In genomic region chr12:49108958-49109404, GRCh38 we compare ENCODE assay signal across 8 cellular contexts. TPM values are rescaled to one million over a fixed set of nuclear protein-coding genes. Genes with fewer than 3 reads are reported as not detected.
DNase-seq lines count a peak whose midpoint lies in the region; ATAC-seq, FAIRE-seq and TF ChIP-seq lines count a peak whose summit lies in the region.

No MANE protein-coding gene starts in this region.

- no peaks in the 10 kb centered on the region for H3K9me1 ChIP-seq in keratinocyte (ENCODE audit: control insufficient read depth, extremely low read depth, insufficient read depth, low read length)

- no peak for ATAC-seq in activated naive CD8-positive, alpha-beta T cell treated with anti-CD3 and anti-CD28 coated beads, Interleukin-2, amount 50 U/mL, for 24 hours
- ATAC-seq in stimulated activated naive B cell treated with anti-CD40 and anti-IgM and Interleukin-4, amounts not matched to agents 10 μg/mL and 1 μg/mL and 100 μg/mL, for 72 hours (replicated peaks): no peak
- no peak for ATAC-seq in GM18511 (IDR thresholded peaks at IDR 0.05; ENCODE audit: unreplicated experiment)
- ATAC-seq in HG03521 (IDR thresholded peaks at IDR 0.05; ENCODE audit: unreplicated experiment): no peak

- dilution Hi-C loops in keratinocyte (cut with MboI; ENCODE audit: extremely low pct_ligation_motif_present, low sequenced_read_pairs): no loop called here

- peaks cover 5 to 11% of the 10 kb centered on the region in 2 experiments for H3K36me3 ChIP-seq in keratinocyte (ENCODE audit: control insufficient read depth in 2 of 2, extremely low read depth in 1 of 2, insufficient read depth in 2 of 2, low read length in 2 of 2)

- no peak overlapping the region for H2AFZ ChIP-seq in keratinocyte (ENCODE audit: control insufficient read depth, low read length)

- TF ChIP-seq CTCF in keratinocyte (optimal IDR thresholded peaks at IDR 0.05 in 1 of 3, IDR thresholded peaks at IDR 0.05 in 1 of 3, conservative IDR thresholded peaks at IDR 0.05 in 1 of 3; ENCODE audit: extremely low read depth in 1 of 3, insufficient read depth in 2 of 3, low read length in 3 of 3) (no peak), GM13977 (IDR thresholded peaks at IDR 0.05; ENCODE audit: extremely low read depth, insufficient read depth, missing control alignments) (no peak)

- H3K4me3 Mint-ChIP-seq in activated CD4-positive, alpha-beta T cell treated with anti-CD3 and anti-CD28 coated beads, Interleukin-2, amount 10 ng/mL, durations not matched to agents 24 days and 14 days: peak overlapping the region; percentile 97
- peak overlapping the region; percentile 91 for H3K4me3 Mint-ChIP-seq in activated naive CD8-positive, alpha-beta T cell treated with anti-CD3 and anti-CD28 coated beads, Interleukin-2, amount 50 U/mL, for 24 hours
- H3K4me3 Mint-ChIP-seq in stimulated activated naive B cell treated with anti-CD40 and anti-IgM and Interleukin-4, amounts not matched to agents 10 μg/mL and 1 μg/mL and 100 μg/mL, for 72 hours: peak overlapping the region; percentile 96

- DNase-seq in activated CD4-positive, alpha-beta T cell treated with anti-CD3 and anti-CD28 coated beads, Interleukin-2, amount 10 ng/mL, durations not matched to agents 24 days and 14 days: no peak
- DNase-seq in activated CD4-positive, alpha-beta T cell treated with anti-CD3 and anti-CD28 coated beads for 4 hours: no peak
- DNase-seq in activated naive CD8-positive, alpha-beta T cell treated with anti-CD3 and anti-CD28 coated beads, Interleukin-2, amount 50 U/mL, for 24 hours: no peak
- DNase-seq in keratinocyte (ENCODE audit: low read depth, low spot score) (no peak), GM13977 (ENCODE audit: low spot score) (no peak)
- DNase-seq in stimulated activated naive B cell treated with anti-CD40 and anti-IgM and Interleukin-4, amounts not matched to agents 10 μg/mL and 1 μg/mL and 100 μg/mL, for 72 hours: no peak

- H3K4me2 ChIP-seq in keratinocyte (ENCODE audit: control insufficient read depth, extremely low read depth, insufficient read depth, low read depth, low read length): peak overlapping the region; percentile 94

- H3K36me3 Mint-ChIP-seq in activated CD4-positive, alpha-beta T cell treated with anti-CD3 and anti-CD28 coated beads, Interleukin-2, amount 10 ng/mL, durations not matched to agents 24 days and 14 days (ENCODE audit: low read depth): peaks cover 12% of the 10 kb centered on the region
- H3K36me3 Mint-ChIP-seq in activated naive CD8-positive, alpha-beta T cell treated with anti-CD3 and anti-CD28 coated beads, Interleukin-2, amount 50 U/mL, for 24 hours (ENCODE audit: low read depth): peaks cover 4% of the 10 kb centered on the region
- peaks cover 13 to 16% of the 10 kb centered on the region in 2 donors for H3K36me3 Mint-ChIP-seq in stimulated activated naive B cell treated with anti-CD40 and anti-IgM and Interleukin-4, amounts not matched to agents 10 μg/mL and 1 μg/mL and 100 μg/mL, for 72 hours

- peaks cover 23% of the 10 kb centered on the region for H3K4me1 ChIP-seq in keratinocyte (ENCODE audit: control insufficient read depth, extremely low read depth, insufficient read depth, low read length)

- no peak overlapping the region for H3K27ac Mint-ChIP-seq in activated CD4-positive, alpha-beta T cell treated with anti-CD3 and anti-CD28 coated beads, Interleukin-2, amount 10 ng/mL, durations not matched to agents 24 days and 14 days
- no peak overlapping the region for H3K27ac Mint-ChIP-seq in activated naive CD8-positive, alpha-beta T cell treated with anti-CD3 and anti-CD28 coated beads, Interleukin-2, amount 50 U/mL, for 24 hours
- H3K27ac Mint-ChIP-seq in stimulated activated naive B cell treated with anti-CD40 and anti-IgM and Interleukin-4, amounts not matched to agents 10 μg/mL and 1 μg/mL and 100 μg/mL, for 72 hours: no peak overlapping the region

- no peaks in the 10 kb centered on the region for H3K27me3 Mint-ChIP-seq in activated CD4-positive, alpha-beta T cell treated with anti-CD3 and anti-CD28 coated beads, Interleukin-2, amount 10 ng/mL, durations not matched to agents 24 days and 14 days
- H3K27me3 Mint-ChIP-seq in activated naive CD8-positive, alpha-beta T cell treated with anti-CD3 and anti-CD28 coated beads, Interleukin-2, amount 50 U/mL, for 24 hours: no peaks in the 10 kb centered on the region
- no peaks in the 10 kb centered on the region for H3K27me3 Mint-ChIP-seq in stimulated activated naive B cell treated with anti-CD40 and anti-IgM and Interleukin-4, amounts not matched to agents 10 μg/mL and 1 μg/mL and 100 μg/mL, for 72 hours

- no peaks in the 10 kb centered on the region for H3K9me3 ChIP-seq in keratinocyte (ENCODE audit: control insufficient read depth, low read depth, low read length)

- H3K4me3 ChIP-seq in keratinocyte (ENCODE audit: control insufficient read depth in 2 of 3, extremely low read depth in 1 of 3, insufficient read depth in 2 of 3, low read depth in 1 of 3, low read length in 3 of 3): peak overlapping the region in 2 of 3 experiments; percentile 6 to 93

- no peaks in the 10 kb centered on the region for H3K9me3 Mint-ChIP-seq in activated CD4-positive, alpha-beta T cell treated with anti-CD3 and anti-CD28 coated beads, Interleukin-2, amount 10 ng/mL, durations not matched to agents 24 days and 14 days
- no peaks in the 10 kb centered on the region for H3K9me3 Mint-ChIP-seq in activated naive CD8-positive, alpha-beta T cell treated with anti-CD3 and anti-CD28 coated beads, Interleukin-2, amount 50 U/mL, for 24 hours
- no peaks in the 10 kb centered on the region for H3K9me3 Mint-ChIP-seq in stimulated activated naive B cell treated with anti-CD40 and anti-IgM and Interleukin-4, amounts not matched to agents 10 μg/mL and 1 μg/mL and 100 μg/mL, for 72 hours

- in situ Hi-C loops in GM13977 (cut with MboI; ENCODE audit: low pct_unique_long_range_greater_than_20kb, low sequenced_read_pairs, unreplicated experiment): no loop called here

- H3K79me2 ChIP-seq in keratinocyte (ENCODE audit: control insufficient read depth, insufficient read depth, low read length): peaks cover 23% of the 10 kb centered on the region

- FAIRE-seq in keratinocyte (lab: Jason Lieb, UNC): no peak

- no peak overlapping the region for H3K9ac ChIP-seq in keratinocyte (ENCODE audit: control insufficient read depth, extremely low read depth, insufficient read depth, low read length)

- no peaks in the 10 kb centered on the region for H3K27me3 ChIP-seq in keratinocyte (ENCODE audit: control insufficient read depth, extremely low read depth, insufficient read depth, low read length)

- H3K27ac ChIP-seq in keratinocyte (ENCODE audit: control insufficient read depth, insufficient read depth, low read length): no peak overlapping the region

- intact Hi-C loops in activated CD4-positive, alpha-beta T cell treated with anti-CD3 and anti-CD28 coated beads, Interleukin-2, amount 10 ng/mL, durations not matched to agents 24 days and 14 days (cut with micrococcal nuclease): no loop called here

- H3K4me1 Mint-ChIP-seq in activated CD4-positive, alpha-beta T cell treated with anti-CD3 and anti-CD28 coated beads, Interleukin-2, amount 10 ng/mL, durations not matched to agents 24 days and 14 days: peaks cover 24% of the 10 kb centered on the region
- peaks cover 28% of the 10 kb centered on the region for H3K4me1 Mint-ChIP-seq in activated naive CD8-positive, alpha-beta T cell treated with anti-CD3 and anti-CD28 coated beads, Interleukin-2, amount 50 U/mL, for 24 hours
- peaks cover 24 to 49% of the 10 kb centered on the region in 2 donors for H3K4me1 Mint-ChIP-seq in stimulated activated naive B cell treated with anti-CD40 and anti-IgM and Interleukin-4, amounts not matched to agents 10 μg/mL and 1 μg/mL and 100 μg/mL, for 72 hours

- H4K20me1 ChIP-seq in keratinocyte (ENCODE audit: control insufficient read depth, extremely low read depth, insufficient read depth, low read length): no peaks in the 10 kb centered on the region

RNA-seq across cellular contexts. Expression of gene LMBR1L, which starts 1.7 kb away (rescaled TPM):
- 39.9 and 43.7 TPM in 2 replicates for total RNA-seq in activated CD4-positive, alpha-beta T cell treated with anti-CD3 and anti-CD28 coated beads, Interleukin-2, amount 10 ng/mL, durations not matched to agents 24 days and 14 days
- 22.9 to 30.1 TPM (median 28.0 TPM) in 3 replicates for polyA plus RNA-seq in keratinocyte
- polyA plus RNA-seq in keratinocyte (2011; ENCODE audit: low read depth): 9.5 TPM
- 12.1 and 14.6 TPM in 2 replicates for polyA plus RNA-seq in keratinocyte (2011; cell fraction: cytosol; rRNA removed)
- polyA plus RNA-seq in keratinocyte (2011; cell fraction: nucleus; rRNA removed): 85.8 and 90.5 TPM in 2 replicates
- 18.5 and 27.8 TPM in 2 replicates for polyA plus RNA-seq in keratinocyte (2012; ENCODE audit: low replicate concordance)
- polyA minus RNA-seq in keratinocyte: 46.4 to 72.0 TPM (median 51.2 TPM) in 3 replicates
- polyA minus RNA-seq in keratinocyte (2011; cell fraction: cytosol; rRNA and poly(A)+ RNA removed): 23.4 TPM
- polyA minus RNA-seq in keratinocyte (2011; cell fraction: nucleus; rRNA and poly(A)+ RNA removed): 26.6 and 43.3 TPM in 2 replicates

RNA-seq across cellular contexts. Expression of gene DHH, which starts 14.4 kb away (rescaled TPM):
- 0.07 and 0.09 TPM in 2 replicates for total RNA-seq in activated CD4-positive, alpha-beta T cell treated with anti-CD3 and anti-CD28 coated beads, Interleukin-2, amount 10 ng/mL, durations not matched to agents 24 days and 14 days
- not detected in 3 replicates for polyA plus RNA-seq in keratinocyte
- polyA plus RNA-seq in keratinocyte (2011; ENCODE audit: low read depth): not detected
- polyA plus RNA-seq in keratinocyte (2011; cell fraction: cytosol; rRNA removed): not detected in 2 replicates
- 0.03 TPM in 1 of 2 replicates, not detected in the other for polyA plus RNA-seq in keratinocyte (2011; cell fraction: nucleus; rRNA removed)
- 0.06 TPM in 1 of 2 replicates, not detected in the other for polyA plus RNA-seq in keratinocyte (2012; ENCODE audit: low replicate concordance)
- not detected in 3 replicates for polyA minus RNA-seq in keratinocyte
- not detected for polyA minus RNA-seq in keratinocyte (2011; cell fraction: cytosol; rRNA and poly(A)+ RNA removed)
- not detected in 2 replicates for polyA minus RNA-seq in keratinocyte (2011; cell fraction: nucleus; rRNA and poly(A)+ RNA removed)

RNA-seq across cellular contexts. Expression of gene TUBA1B, which starts 22.2 kb away (rescaled TPM):
- 1,679 and 1,696 TPM in 2 replicates for total RNA-seq in activated CD4-positive, alpha-beta T cell treated with anti-CD3 and anti-CD28 coated beads, Interleukin-2, amount 10 ng/mL, durations not matched to agents 24 days and 14 days
- 1,122 to 2,676 TPM (median 2,055 TPM) in 3 replicates for polyA plus RNA-seq in keratinocyte
- polyA plus RNA-seq in keratinocyte (2011; ENCODE audit: low read depth): 41.5 TPM
- 1,432 and 1,444 TPM in 2 replicates for polyA plus RNA-seq in keratinocyte (2011; cell fraction: cytosol; rRNA removed)
- polyA plus RNA-seq in keratinocyte (2011; cell fraction: nucleus; rRNA removed): 847 and 904 TPM in 2 replicates
- 266 and 1,477 TPM in 2 replicates for polyA plus RNA-seq in keratinocyte (2012; ENCODE audit: low replicate concordance)
- polyA minus RNA-seq in keratinocyte: 1,956 to 3,195 TPM (median 2,566 TPM) in 3 replicates
- polyA minus RNA-seq in keratinocyte (2011; cell fraction: cytosol; rRNA and poly(A)+ RNA removed): 1,040 TPM
- 326 and 464 TPM in 2 replicates for polyA minus RNA-seq in keratinocyte (2011; cell fraction: nucleus; rRNA and poly(A)+ RNA removed)

RNA-seq across cellular contexts. Expression of gene RHEBL1, which starts 39.2 kb away (rescaled TPM):
- total RNA-seq in activated CD4-positive, alpha-beta T cell treated with anti-CD3 and anti-CD28 coated beads, Interleukin-2, amount 10 ng/mL, durations not matched to agents 24 days and 14 days: 10.9 and 11.8 TPM in 2 replicates
- 0.31 to 0.63 TPM (median 0.51 TPM) in 3 replicates for polyA plus RNA-seq in keratinocyte
- 0.35 TPM for polyA plus RNA-seq in keratinocyte (2011; ENCODE audit: low read depth)
- polyA plus RNA-seq in keratinocyte (2011; cell fraction: cytosol; rRNA removed): 0.30 and 0.44 TPM in 2 replicates
- 0.47 and 0.59 TPM in 2 replicates for polyA plus RNA-seq in keratinocyte (2011; cell fraction: nucleus; rRNA removed)
- polyA plus RNA-seq in keratinocyte (2012; ENCODE audit: low replicate concordance): 0.55 and 0.86 TPM in 2 replicates
- 0.16 to 1.0 TPM (median 0.92 TPM) in 3 replicates for polyA minus RNA-seq in keratinocyte
- not detected for polyA minus RNA-seq in keratinocyte (2011; cell fraction: cytosol; rRNA and poly(A)+ RNA removed)
- polyA minus RNA-seq in keratinocyte (2011; cell fraction: nucleus; rRNA and poly(A)+ RNA removed): not detected in 2 replicates

RNA-seq across cellular contexts. Expression of gene KMT2D, which starts 48.4 kb away (rescaled TPM):
- total RNA-seq in activated CD4-positive, alpha-beta T cell treated with anti-CD3 and anti-CD28 coated beads, Interleukin-2, amount 10 ng/mL, durations not matched to agents 24 days and 14 days: 101 TPM in 2 replicates
- 9.3 to 12.1 TPM (median 9.8 TPM) in 3 replicates for polyA plus RNA-seq in keratinocyte
- 21.7 TPM for polyA plus RNA-seq in keratinocyte (2011; ENCODE audit: low read depth)
- polyA plus RNA-seq in keratinocyte (2011; cell fraction: cytosol; rRNA removed): 5.0 and 8.0 TPM in 2 replicates
- polyA plus RNA-seq in keratinocyte (2011; cell fraction: nucleus; rRNA removed): 64.9 and 67.1 TPM in 2 replicates
- polyA plus RNA-seq in keratinocyte (2012; ENCODE audit: low replicate concordance): 16.3 and 25.6 TPM in 2 replicates
- polyA minus RNA-seq in keratinocyte: 11.6 to 77.1 TPM (median 36.3 TPM) in 3 replicates
- 18.6 TPM for polyA minus RNA-seq in keratinocyte (2011; cell fraction: cytosol; rRNA and poly(A)+ RNA removed)
- polyA minus RNA-seq in keratinocyte (2011; cell fraction: nucleus; rRNA and poly(A)+ RNA removed): 56.6 and 78.4 TPM in 2 replicates
